9 cellular contexts compared by ENCODE assay signal in the genomic region with DNA sequence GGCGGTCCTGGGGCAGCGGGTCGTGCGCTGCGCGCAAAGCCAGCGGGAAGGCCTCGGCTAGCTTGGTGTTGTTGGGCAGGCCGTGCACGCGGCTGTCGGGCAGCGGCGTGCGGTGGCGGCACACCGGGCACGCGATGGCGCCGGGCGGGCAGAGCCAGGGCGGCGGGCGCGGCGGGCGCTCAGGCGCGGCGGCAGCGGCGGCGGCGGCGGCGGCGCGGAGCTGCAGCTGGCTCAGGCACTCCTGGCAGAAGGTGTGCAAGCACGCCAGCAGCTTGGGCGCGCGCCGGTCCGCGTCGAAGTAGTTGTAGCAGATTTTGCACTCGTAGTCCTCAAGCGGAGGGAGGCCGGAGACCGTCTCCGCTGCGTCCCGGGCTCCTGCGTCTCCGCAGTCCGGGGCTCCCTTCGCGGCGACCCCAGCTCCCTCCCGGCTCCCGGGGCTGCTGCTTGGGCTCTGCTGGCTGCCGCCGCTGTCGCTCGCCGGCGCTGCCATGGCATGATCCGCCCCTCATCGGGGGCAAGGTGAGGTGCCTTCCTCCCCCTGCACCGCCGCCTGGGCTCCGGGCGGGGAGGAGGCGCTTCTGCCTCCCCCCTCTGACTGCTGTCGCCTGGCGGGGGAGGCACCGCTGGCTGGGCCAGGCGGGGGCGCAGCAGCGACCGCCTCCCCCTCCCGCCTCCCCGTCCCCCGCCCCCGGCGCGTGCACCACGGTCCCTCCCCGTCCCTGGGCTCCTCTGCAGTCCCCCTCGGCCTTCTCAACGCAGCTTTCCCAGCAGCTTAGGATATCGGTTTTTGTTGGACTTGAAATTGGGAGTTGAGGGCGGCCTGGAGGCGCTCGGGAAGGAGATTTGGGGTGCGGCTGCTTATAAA. TPM values are rescaled to one million over a fixed set of nuclear protein-coding genes. Genes with fewer than 3 reads are reported as not detected.
DNase-seq lines count a peak whose midpoint lies in the region; ATAC-seq and TF ChIP-seq lines count a peak whose summit lies in the region.
"Had no signal": no experiment of that assay in that cellular context is flagged by ENCODE, and none has a peak within 500 bp of the region (broad histone marks: within the 10 kb centered on the region; RNA-seq: fewer than 3 reads in every experiment).

No MANE protein-coding gene starts in this region.

- no peak overlapping the region for H3K27ac ChIP-seq in H9 (ENCODE audit: insufficient read length, low read depth, low read length)
- H3K27ac ChIP-seq in right cardiac atrium (ENCODE audit: low read length): no peak overlapping the region

- H3T11ph ChIP-seq in H9 (ENCODE audit: low read length): no peak overlapping the region

- peaks cover 49% of the 10 kb centered on the region for H3K27me3 ChIP-seq in H9 (ENCODE audit: insufficient read depth, low read length)
- no peaks in the 10 kb centered on the region for H3K27me3 ChIP-seq in right cardiac atrium (ENCODE audit: control insufficient read depth, insufficient read depth)
- peaks cover 46% of the 10 kb centered on the region for H3K27me3 ChIP-seq in skeletal muscle satellite cell (ENCODE audit: control insufficient read depth, insufficient read depth, low read length)

- no peak overlapping the region for H2BK20ac ChIP-seq in H9 (ENCODE audit: low read depth, low read length, poor library complexity, severe bottlenecking)

- H4K91ac ChIP-seq in H9 (ENCODE audit: insufficient read length, low read depth, low read length): no peak overlapping the region

- H3K9ac ChIP-seq in H9 (ENCODE audit: extremely low read depth, insufficient read length, low read length) (no peak overlapping the region), skeletal muscle satellite cell (ENCODE audit: low read depth, low read length) (no peak overlapping the region)

- peak overlapping the region; percentile 68 for H3K4me3 ChIP-seq in right cardiac atrium (ENCODE audit: low read length)
- H3K4me3 ChIP-seq in skeletal muscle satellite cell (ENCODE audit: low read length): peak overlapping the region; percentile 69

- H2AK5ac ChIP-seq in H9 (ENCODE audit: insufficient read length, low read length): no peak overlapping the region

- peaks cover 91% of the 10 kb centered on the region for H3K27me3 Mint-ChIP-seq in H9 (ENCODE audit: low read depth)
- H3K27me3 Mint-ChIP-seq in activated CD8-positive, alpha-beta T cell treated with anti-CD3 and anti-CD28 coated beads, Interleukin-2, amount 10 ng/mL, durations not matched to agents 7 days and 5 days (ENCODE audit: low read depth): peaks cover 43% of the 10 kb centered on the region

- no peak overlapping the region for H3K23ac ChIP-seq in H9 (ENCODE audit: insufficient read length, low read depth, low read length)

- WGBS in H9 (ENCODE audit: extremely low coverage, insufficient read length, low lambda C conversion rate): no CpG with 5 or more reads among the region's 97 CpGs
- under 1% methylated on average over 95 of the region's 97 CpGs for WGBS in right cardiac atrium

- DNase-seq in Right ventricle myocardium inferior (ENCODE audit: missing footprints) (peak; percentile 59), cardiac septum (ENCODE audit: low spot score) (no peak), H9 (peak; percentile 63), M059J (ENCODE audit: low read depth) (peak; percentile 33), right cardiac atrium (peak in 2 of 3 donors; percentile 64 to 70), AG08395 (ENCODE audit: low spot score) (no peak)
- no peak for DNase-seq in activated CD8-positive, alpha-beta T cell treated with anti-CD3 and anti-CD28 coated beads, Interleukin-2, amount 10 ng/mL, durations not matched to agents 7 days and 5 days

- no peaks in the 10 kb centered on the region for H4K20me1 ChIP-seq in H9 (ENCODE audit: control insufficient read depth, insufficient read depth, insufficient read length)

- peak overlapping the region; percentile 68 for H3K4me2 ChIP-seq in H9 (ENCODE audit: insufficient read depth, insufficient read length, low read length)
- H3K4me2 ChIP-seq in skeletal muscle satellite cell (ENCODE audit: low read length): peak overlapping the region; percentile 92

- no peak overlapping the region for H3K4ac ChIP-seq in H9 (ENCODE audit: low read depth, low read length)

- no peak overlapping the region for H2BK15ac ChIP-seq in H9 (ENCODE audit: low read depth, low read length)

- no peaks in the 10 kb centered on the region for H3K36me3 ChIP-seq in skeletal muscle satellite cell (ENCODE audit: insufficient read depth, low read length)

- no peak overlapping the region for H2AFZ ChIP-seq in H9 (ENCODE audit: low read length)

- POLR2A ChIA-PET in activated CD8-positive, alpha-beta T cell treated with anti-CD3 and anti-CD28 coated beads, Interleukin-2, amount 10 ng/mL, durations not matched to agents 7 days and 5 days (lab: Charles Lee): no interaction called here

- H3K14ac ChIP-seq in H9 (ENCODE audit: insufficient read depth, low read length): no peak overlapping the region

- H4K5ac ChIP-seq in H9 (ENCODE audit: insufficient read length, low read depth, low read length): no peak overlapping the region

- TF ChIP-seq CTCF in H9 (conservative IDR thresholded peaks at IDR 0.05): no peak

- no peak overlapping the region for H2BK120ac ChIP-seq in H9 (ENCODE audit: low read depth, low read length, poor library complexity, severe bottlenecking)

- peak; percentile 70 for ATAC-seq in Right ventricle myocardium inferior
- peak; percentile 37 for ATAC-seq in activated CD8-positive, alpha-beta T cell treated with anti-CD3 and anti-CD28 coated beads, Interleukin-2, amount 10 ng/mL, durations not matched to agents 7 days and 5 days
- peak; percentile 54 to 69 for ATAC-seq in right cardiac atrium

- H2BK12ac ChIP-seq in H9 (ENCODE audit: insufficient read length, low read depth, low read length): no peak overlapping the region

- H3K56ac ChIP-seq in H9 (ENCODE audit: insufficient read length, low read depth, low read length): no peak overlapping the region

- no peaks in the 10 kb centered on the region for H3K79me1 ChIP-seq in H9 (ENCODE audit: insufficient read depth, low read depth, low read length, poor library complexity, severe bottlenecking)

- CTCF ChIA-PET in activated CD8-positive, alpha-beta T cell treated with anti-CD3 and anti-CD28 coated beads, Interleukin-2, amount 10 ng/mL, durations not matched to agents 7 days and 5 days (lab: Charles Lee): interaction anchor here (1.0 to 2.5 kb wide), 2 partner anchors 242 kb away, joined by 3 to 14 read pairs; no protein-coding TSS in a partner anchor

- H3K23me2 ChIP-seq in H9 (ENCODE audit: insufficient read length, low read depth, low read length, poor library complexity, severe bottlenecking): peaks cover 20% of the 10 kb centered on the region

- H3K9me3 ChIP-seq in H9 (ENCODE audit: control insufficient read depth, low read depth, low read length): no peaks in the 10 kb centered on the region
- H3K9me3 ChIP-seq in right cardiac atrium (ENCODE audit: control insufficient read depth, low read length): no peaks in the 10 kb centered on the region
- no peaks in the 10 kb centered on the region for H3K9me3 ChIP-seq in skeletal muscle satellite cell (replicated peaks; ENCODE audit: low read length)

- intact Hi-C loops in Right ventricle myocardium inferior (cut with DNase I): loop anchor here (2.0 to 10.0 kb wide), 3 partner anchors 77 to 265 kb away; a partner anchor contains a TSS
- intact Hi-C loops in cardiac septum (cut with DNase I): loop anchor here (2.0 to 10.0 kb wide), 3 partner anchors 67 to 293 kb away; no protein-coding TSS in a partner anchor
- intact Hi-C loops in right cardiac atrium (cut with DNase I): loop anchor here (5.0 to 10.0 kb wide), 3 partner anchors 242 to 292 kb away; no protein-coding TSS in a partner anchor

- H3K4me1 ChIP-seq in H9 (ENCODE audit: insufficient read depth, low read length) (no peaks in the 10 kb centered on the region), right cardiac atrium (ENCODE audit: control insufficient read depth, insufficient read depth, low read length) (no peaks in the 10 kb centered on the region), skeletal muscle satellite cell (ENCODE audit: control insufficient read depth, insufficient read depth, low read length) (peaks cover 14% of the 10 kb centered on the region)

- peak overlapping the region; percentile 55 to 86 for H3K4me3 Mint-ChIP-seq in H9
- no peak overlapping the region for H3K4me3 Mint-ChIP-seq in activated CD8-positive, alpha-beta T cell treated with anti-CD3 and anti-CD28 coated beads, Interleukin-2, amount 10 ng/mL, durations not matched to agents 7 days and 5 days

- H3K4me1 Mint-ChIP-seq in H9: peaks cover 10 to 12% of the 10 kb centered on the region in 2 experiments
- H3K4me1 Mint-ChIP-seq in activated CD8-positive, alpha-beta T cell treated with anti-CD3 and anti-CD28 coated beads, Interleukin-2, amount 10 ng/mL, durations not matched to agents 7 days and 5 days (ENCODE audit: low read depth): peaks cover 9% of the 10 kb centered on the region

- H4K8ac ChIP-seq in H9 (replicated peaks; ENCODE audit: insufficient read length, low read depth, low read length): no peak overlapping the region

- H3K27ac Mint-ChIP-seq in H9: no peak overlapping the region
- H3K27ac Mint-ChIP-seq in activated CD8-positive, alpha-beta T cell treated with anti-CD3 and anti-CD28 coated beads, Interleukin-2, amount 10 ng/mL, durations not matched to agents 7 days and 5 days: no peak overlapping the region

- no peaks in the 10 kb centered on the region; a peak in 1 of 7 replicates for H3K36me3 Mint-ChIP-seq in H9 (ENCODE audit: insufficient read depth in 1 of 3, low read depth in 3 of 3)
- H3K36me3 Mint-ChIP-seq in activated CD8-positive, alpha-beta T cell treated with anti-CD3 and anti-CD28 coated beads, Interleukin-2, amount 10 ng/mL, durations not matched to agents 7 days and 5 days (ENCODE audit: low read depth): no peaks in the 10 kb centered on the region

- no peak overlapping the region for H3K18ac ChIP-seq in H9 (ENCODE audit: insufficient read length, low read depth, low read length)

- peaks cover 0 to 3% of the 10 kb centered on the region in 2 experiments; a peak in 2 of 5 replicates for H3K9me3 Mint-ChIP-seq in H9
- H3K9me3 Mint-ChIP-seq in activated CD8-positive, alpha-beta T cell treated with anti-CD3 and anti-CD28 coated beads, Interleukin-2, amount 10 ng/mL, durations not matched to agents 7 days and 5 days (ENCODE audit: insufficient read depth): no peaks in the 10 kb centered on the region

- H3K79me2 ChIP-seq in H9 (ENCODE audit: insufficient read depth, low read length): no peaks in the 10 kb centered on the region

- H2BK5ac ChIP-seq in H9 (ENCODE audit: insufficient read length, low read length): no peak overlapping the region

RNA-seq across cellular contexts. Expression of a gene that starts 21.0 kb away (rescaled TPM):
- total RNA-seq in Right ventricle myocardium inferior: not detected
- 0.19 TPM for total RNA-seq in cardiac septum
- total RNA-seq in H9 (2021): not detected in 2 replicates
- total RNA-seq in M059J (2014; rRNA removed; shearing (Covaris generic)): 11.2 and 14.6 TPM in 2 replicates
- total RNA-seq in activated CD8-positive, alpha-beta T cell treated with anti-CD3 and anti-CD28 coated beads, Interleukin-2, amount 10 ng/mL, durations not matched to agents 7 days and 5 days: not detected
- total RNA-seq in right cardiac atrium: under 1 TPM in 2 of 4 donors, not detected in 2; 0.25 to 0.34 TPM
- polyA plus RNA-seq in right cardiac atrium: 0.23 TPM
- total RNA-seq in skeletal muscle satellite cell (2012; rRNA removed): under 0.01 and 0.44 TPM in 2 replicates
- total RNA-seq: HT1080 had no signal

Comparison
In these comparisons a context has a peak if more than half of its experiments do, and no peak if none do; other contexts are left out.
1. DNase-seq: peak in Right ventricle myocardium inferior (single experiment), H9 (single experiment), M059J (single experiment) and right cardiac atrium (2 of 3); none in cardiac septum (single experiment), activated CD8-positive, alpha-beta T cell treated with anti-CD3 and anti-CD28 coated beads, Interleukin-2, amount 10 ng/mL, durations not matched to agents 7 days and 5 days (single experiment) and AG08395 (single experiment).
2. Peak in every context shown above with its lines, with median percentiles within 50 percentile points of each other: ATAC-seq.